8 cellular contexts compared by ENCODE assay signal in genomic region chr6:143027058-143027457, GRCh38. TPM values are rescaled to one million over a fixed set of nuclear protein-coding genes. Genes with fewer than 3 reads are reported as not detected.
DNase-seq lines count a peak whose midpoint lies in the region; ATAC-seq and TF ChIP-seq lines count a peak whose summit lies in the region.

No MANE protein-coding gene starts in this region.

- no peak overlapping the region for H3K4me3 ChIP-seq in epithelial cell of proximal tubule (ENCODE audit: low read depth, low read length)
- H3K4me3 ChIP-seq in transverse colon: no peak overlapping the region

- peaks cover 4% of the 10 kb centered on the region for H3K9me3 Mint-ChIP-seq in Calu3 (ENCODE audit: low read depth, unreplicated experiment)
- H3K9me3 Mint-ChIP-seq in activated CD4-positive, alpha-beta memory T cell treated with anti-CD3 and anti-CD28 coated beads, Interleukin-2, amount 10 ng/mL, durations not matched to agents 7 days and 5 days: no peaks in the 10 kb centered on the region
- H3K9me3 Mint-ChIP-seq in neural crest cell: no peaks in the 10 kb centered on the region

- H3K27ac Mint-ChIP-seq in Calu3 (ENCODE audit: unreplicated experiment): no peak overlapping the region
- no peak overlapping the region for H3K27ac Mint-ChIP-seq in activated CD4-positive, alpha-beta memory T cell treated with anti-CD3 and anti-CD28 coated beads, Interleukin-2, amount 10 ng/mL, durations not matched to agents 7 days and 5 days
- no peak overlapping the region for H3K27ac Mint-ChIP-seq in neural crest cell (ENCODE audit: unreplicated experiment)

- H3K27me3 Mint-ChIP-seq in Calu3 (ENCODE audit: unreplicated experiment) (no peaks in the 10 kb centered on the region), neural crest cell (ENCODE audit: low read depth) (peaks cover 2% of the 10 kb centered on the region)
- H3K27me3 Mint-ChIP-seq in activated CD4-positive, alpha-beta memory T cell treated with anti-CD3 and anti-CD28 coated beads, Interleukin-2, amount 10 ng/mL, durations not matched to agents 7 days and 5 days: peaks cover 3% of the 10 kb centered on the region

- H3K4me1 ChIP-seq in transverse colon: no peaks in the 10 kb centered on the region

- in situ Hi-C loops in transverse colon (cut with MboI; ENCODE audit: low pct_ligation_motif_present in 1 of 4, low pct_unique_long_range_greater_than_20kb in 1 of 4, low sequenced_read_pairs in 3 of 4): loop anchor here in 3 of 4 donors (10.0 to 25.0 kb wide), 2 partner anchors 332 to 340 kb away; no protein-coding TSS in a partner anchor

- H3K36me3 Mint-ChIP-seq in Calu3 (ENCODE audit: insufficient read depth, unreplicated experiment) (no peaks in the 10 kb centered on the region), neural crest cell (ENCODE audit: low read depth) (no peaks in the 10 kb centered on the region)
- no peaks in the 10 kb centered on the region for H3K36me3 Mint-ChIP-seq in activated CD4-positive, alpha-beta memory T cell treated with anti-CD3 and anti-CD28 coated beads, Interleukin-2, amount 10 ng/mL, durations not matched to agents 7 days and 5 days (ENCODE audit: low read depth)

- TF ChIP-seq EP300 in transverse colon (IDR thresholded peaks at IDR 0.05; ENCODE audit: low read depth): no peak

- BruUV-seq in Calu3 (replicated peaks; lab: Mats Ljungman, UMichigan): no TSS peak

- H3K4me1 Mint-ChIP-seq in Calu3 (ENCODE audit: low read depth, unreplicated experiment) (no peaks in the 10 kb centered on the region), neural crest cell (no peaks in the 10 kb centered on the region)
- H3K4me1 Mint-ChIP-seq in activated CD4-positive, alpha-beta memory T cell treated with anti-CD3 and anti-CD28 coated beads, Interleukin-2, amount 10 ng/mL, durations not matched to agents 7 days and 5 days: no peaks in the 10 kb centered on the region

- POLR2A ChIA-PET in activated CD4-positive, alpha-beta memory T cell treated with anti-CD3 and anti-CD28 coated beads, Interleukin-2, amount 10 ng/mL, durations not matched to agents 7 days and 5 days (lab: Charles Lee): interaction anchor here (0.6 to 1.4 kb wide), 4 partner anchors 81 to 335 kb away, joined by 3 to 5 read pairs (median 3); no protein-coding TSS in a partner anchor

- CTCF ChIA-PET in Calu3 (lab: Charles Lee): interaction anchor here (0.6 to 0.8 kb wide), 4 partner anchors 184 to 553 kb away, joined by 3 read pairs; no protein-coding TSS in a partner anchor
- CTCF ChIA-PET in activated CD4-positive, alpha-beta memory T cell treated with anti-CD3 and anti-CD28 coated beads, Interleukin-2, amount 10 ng/mL, durations not matched to agents 7 days and 5 days (lab: Charles Lee): interaction anchor here (0.7 to 3.5 kb wide), 15 partner anchors 17 to 552 kb away, joined by 3 to 50 read pairs (median 4); no protein-coding TSS in a partner anchor

- H3K36me3 ChIP-seq in transverse colon: no peaks in the 10 kb centered on the region

- no peak for ATAC-seq in GM18873 (IDR thresholded peaks at IDR 0.05; ENCODE audit: low FRiP score, unreplicated experiment)

- no peaks in the 10 kb centered on the region for H3K9me3 ChIP-seq in transverse colon

- DNase-seq in Calu3 (peak; percentile 15), HT1080 (ENCODE audit: low read depth) (peak; percentile 18), epithelial cell of proximal tubule (ENCODE audit: low read depth) (no peak), neural crest cell (ENCODE audit: low read depth, low spot score) (peak; percentile 21), transverse colon (peak; percentile 32), SW 1271 (lab: John Stamatoyannopoulos, UW) (no peak)
- peak; percentile 53 for DNase-seq in activated CD4-positive, alpha-beta memory T cell treated with anti-CD3 and anti-CD28 coated beads, Interleukin-2, amount 10 ng/mL, durations not matched to agents 7 days and 5 days

- no peak for TF ChIP-seq POLR2A in transverse colon (IDR thresholded peaks at IDR 0.05)

- TF ChIP-seq CTCF in Calu3 (IDR thresholded peaks at IDR 0.05; ENCODE audit: unreplicated experiment) (peak; percentile 28), epithelial cell of proximal tubule (conservative IDR thresholded peaks at IDR 0.05; ENCODE audit: low read depth, low read length) (peak; percentile 79), neural crest cell (conservative IDR thresholded peaks at IDR 0.05) (peak; percentile 58), transverse colon (IDR thresholded peaks at IDR 0.05) (peak; percentile 50 to 65 (median 54))

- H3K27ac ChIP-seq in transverse colon: no peak overlapping the region

- intact Hi-C loops in Calu3 (cut with micrococcal nuclease; ENCODE audit: unreplicated experiment) (loop anchor here (5.0 kb wide), 1 partner anchor 335 kb away; no protein-coding TSS in a partner anchor), transverse colon (cut with DNase I; ENCODE audit: low total_unique reads) (loop anchor here (5.0 kb wide), 1 partner anchor 335 kb away; no protein-coding TSS in a partner anchor)

- H3K27me3 ChIP-seq in transverse colon: no peaks in the 10 kb centered on the region

- no peak overlapping the region for H3K4me3 Mint-ChIP-seq in Calu3 (ENCODE audit: low read depth, unreplicated experiment)
- H3K4me3 Mint-ChIP-seq in activated CD4-positive, alpha-beta memory T cell treated with anti-CD3 and anti-CD28 coated beads, Interleukin-2, amount 10 ng/mL, durations not matched to agents 7 days and 5 days: no peak overlapping the region
- H3K4me3 Mint-ChIP-seq in neural crest cell: no peak overlapping the region

- 62 to 70% methylated on average over 5 of the region's 5 CpGs for WGBS in transverse colon (ENCODE audit: low coverage in 1 of 2), 2 donors

RNA-seq across cellular contexts. Expression of gene AIG1, which starts 33.6 kb away (rescaled TPM):
- total RNA-seq in Calu3 (2022) (46.3 and 57.2 TPM in 2 replicates), epithelial cell of proximal tubule (40.8 and 47.4 TPM in 2 replicates), neural crest cell (21.4 and 22.9 TPM in 2 replicates), transverse colon (10 to 100 TPM; 16.5 to 38.2 (median 21.6) TPM)
- total RNA-seq in HT1080 (2014; rRNA removed; shearing (Covaris generic)): 30.8 and 33.7 TPM in 2 replicates
- 63.1 and 77.8 TPM in 2 replicates for polyA plus RNA-seq in HT1080 (2015; cell fraction: cytosol; rRNA removed)
- 49.3 and 55.7 TPM in 2 replicates for polyA plus RNA-seq in HT1080 (2015; cell fraction: nucleus; rRNA removed)
- 1 to 10 TPM; 8.4 to 9.9 TPM for total RNA-seq in activated CD4-positive, alpha-beta memory T cell treated with anti-CD3 and anti-CD28 coated beads, Interleukin-2, amount 10 ng/mL, durations not matched to agents 7 days and 5 days

Comparison
In these comparisons a context has a peak if more than half of its experiments do, and no peak if none do; other contexts are left out.
1. DNase-seq: peak in Calu3 (single experiment), HT1080 (single experiment), activated CD4-positive, alpha-beta memory T cell treated with anti-CD3 and anti-CD28 coated beads, Interleukin-2, amount 10 ng/mL, durations not matched to agents 7 days and 5 days (single experiment), neural crest cell (single experiment) and transverse colon (single experiment); none in epithelial cell of proximal tubule (single experiment) and SW 1271 (0 of 2).
2. CTCF ChIP-seq: peak in every context shown above with its lines; median percentile 79 in epithelial cell of proximal tubule; 58 in neural crest cell; 54 in transverse colon; 28 in Calu3.